1 cellular context compared by ENCODE assay signal in genomic region chr1:241109039-241109438, GRCh38.
TF ChIP-seq lines count a peak whose summit lies in the region.

No MANE protein-coding gene starts in this region.

TF ChIP-seq in H1, 55 proteins besides CTCF, POLR2A, EP300 and RAD21 (continued from another document):
- TF ChIP-seq MAX (IDR thresholded peaks at IDR 0.05) (no peak), ATF3 (IDR thresholded peaks at IDR 0.05; ENCODE audit: insufficient read depth, low read depth, low read length) (no peak), CTBP2 (IDR thresholded peaks at IDR 0.05; ENCODE audit: borderline replicate concordance, insufficient read depth, insufficient read length, low read length) (no peak), CHD2 (IDR thresholded peaks at IDR 0.05; ENCODE audit: low read length) (no peak), ZNF274 (IDR thresholded peaks at IDR 0.05; ENCODE audit: borderline replicate concordance, extremely low read depth, low read length) (no peak), JUND (IDR thresholded peaks at IDR 0.05; ENCODE audit: low read length) (no peak), TCF12 (IDR thresholded peaks at IDR 0.05; ENCODE audit: low read depth, low read length) (no peak)
